ENCODE assay signal across 23 cellular contexts in the genomic region with DNA sequence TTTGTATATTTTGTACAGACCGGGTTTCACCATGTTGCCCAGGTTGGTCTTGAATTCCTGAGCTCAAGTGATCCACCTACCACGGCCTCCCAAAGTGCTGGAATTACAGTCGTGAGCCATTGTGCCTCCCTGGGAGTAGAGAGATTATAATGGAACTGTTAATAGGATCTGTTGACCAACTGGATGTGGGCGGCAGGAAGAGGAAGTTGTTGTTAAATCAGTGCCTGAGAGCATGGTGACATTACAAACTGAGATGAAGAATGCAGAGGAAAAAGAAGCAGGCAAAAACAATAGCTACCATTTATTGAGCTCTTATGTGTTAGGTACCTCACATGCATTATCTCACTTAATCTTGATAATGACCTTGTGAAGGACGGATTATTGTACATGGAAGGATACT.
"Had no signal": no experiment of that assay in that cellular context is flagged by ENCODE, and none has a peak within 500 bp of the region (broad histone marks: within the 10 kb centered on the region; RNA-seq: fewer than 3 reads in every experiment).

No MANE protein-coding gene starts in this region.

- H3K27ac ChIP-seq: brain microvascular endothelial cell, colonic mucosa, gastroesophageal sphincter, psoas muscle, suprapubic skin, transverse colon, vagina had no signal

- H3K9me3 Mint-ChIP-seq: activated naive CD4-positive, alpha-beta T cell treated with anti-CD3 and anti-CD28 coated beads for 36 hours; activated T-cell treated with anti-CD3 and anti-CD28 coated beads, Interleukin-2, amount 50 U/mL, for 4 hours; stimulated activated naive CD8-positive, alpha-beta T cell treated with anti-CD3 and anti-CD28 coated beads, Interleukin-15, amount 100 ng/mL, for 72 hours had no signal

- DNase-seq: activated CD4-positive, alpha-beta T cell treated with anti-CD3 and anti-CD28 coated beads, Interleukin-2, amount 50 U/mL, for 1 hour; activated CD8-positive, alpha-beta memory T cell treated with anti-CD3 and anti-CD28 coated beads, Interleukin-2, amount 50 U/mL, for 4 hours; activated naive CD4-positive, alpha-beta T cell treated with anti-CD3 and anti-CD28 coated beads for 36 hours; activated T-cell treated with anti-CD3 and anti-CD28 coated beads, Interleukin-2, amount 50 U/mL, for 4 hours; aorta; brain microvascular endothelial cell; central memory CD4-positive, alpha-beta T cell; colonic mucosa; left ventricle myocardium superior; mucosa of descending colon; naive B cell; psoas muscle; right cardiac atrium; stimulated activated CD4-positive, alpha-beta T cell treated with anti-CD3 and anti-CD28 coated beads, Interleukin-2, amount 100 ng/mL, for 48 hours; stimulated activated naive CD8-positive, alpha-beta T cell treated with anti-CD3 and anti-CD28 coated beads, Interleukin-15, amount 100 ng/mL, for 72 hours; transverse colon had no signal

- H3K4me3 Mint-ChIP-seq: activated naive CD4-positive, alpha-beta T cell treated with anti-CD3 and anti-CD28 coated beads for 36 hours; activated T-cell treated with anti-CD3 and anti-CD28 coated beads, Interleukin-2, amount 50 U/mL, for 4 hours; memory B cell; naive B cell; neural crest cell; stimulated activated naive CD8-positive, alpha-beta T cell treated with anti-CD3 and anti-CD28 coated beads, Interleukin-15, amount 100 ng/mL, for 72 hours had no signal

- H3K27ac Mint-ChIP-seq: activated naive CD4-positive, alpha-beta T cell treated with anti-CD3 and anti-CD28 coated beads for 36 hours; memory B cell; stimulated activated naive CD8-positive, alpha-beta T cell treated with anti-CD3 and anti-CD28 coated beads, Interleukin-15, amount 100 ng/mL, for 72 hours had no signal

- H3K36me3 ChIP-seq: brain microvascular endothelial cell, colonic mucosa, gastroesophageal sphincter, suprapubic skin, transverse colon, vagina had no signal

- H3K27me3 ChIP-seq: brain microvascular endothelial cell, colonic mucosa, gastroesophageal sphincter, suprapubic skin, transverse colon, vagina had no signal

- H3K27me3 Mint-ChIP-seq: stimulated activated naive CD8-positive, alpha-beta T cell treated with anti-CD3 and anti-CD28 coated beads, Interleukin-15, amount 100 ng/mL, for 72 hours had no signal

- ATAC-seq: activated CD4-positive, CD25-positive, alpha-beta regulatory T cell treated with anti-CD3 and anti-CD28 coated beads, Interleukin-2, amount 50 U/mL, for 24 hours; activated T-cell treated with anti-CD3 and anti-CD28 coated beads, Interleukin-2, amount 50 U/mL, for 4 hours; gastroesophageal sphincter; left ventricle myocardium superior; mucosa of descending colon; psoas muscle; right cardiac atrium; stimulated activated naive CD8-positive, alpha-beta T cell treated with anti-CD3 and anti-CD28 coated beads, Interleukin-15, amount 100 ng/mL, for 72 hours had no signal

- FAIRE-seq: endometrium had no signal

- H3K4me1 Mint-ChIP-seq: stimulated activated naive CD8-positive, alpha-beta T cell treated with anti-CD3 and anti-CD28 coated beads, Interleukin-15, amount 100 ng/mL, for 72 hours had no signal

- H3K9me3 ChIP-seq: colonic mucosa, gastroesophageal sphincter, mucosa of descending colon, psoas muscle, suprapubic skin, transverse colon, vagina had no signal

- H3K4me1 ChIP-seq: colonic mucosa, gastroesophageal sphincter, psoas muscle, suprapubic skin, transverse colon, vagina had no signal

- H3K36me3 Mint-ChIP-seq: memory B cell, naive B cell had no signal

- H3K4me3 ChIP-seq: colonic mucosa, gastroesophageal sphincter, mucosa of descending colon, psoas muscle, suprapubic skin, transverse colon, vagina had no signal
